Comparison of ENCODE assay signal across 9 cellular contexts in the genomic region with DNA sequence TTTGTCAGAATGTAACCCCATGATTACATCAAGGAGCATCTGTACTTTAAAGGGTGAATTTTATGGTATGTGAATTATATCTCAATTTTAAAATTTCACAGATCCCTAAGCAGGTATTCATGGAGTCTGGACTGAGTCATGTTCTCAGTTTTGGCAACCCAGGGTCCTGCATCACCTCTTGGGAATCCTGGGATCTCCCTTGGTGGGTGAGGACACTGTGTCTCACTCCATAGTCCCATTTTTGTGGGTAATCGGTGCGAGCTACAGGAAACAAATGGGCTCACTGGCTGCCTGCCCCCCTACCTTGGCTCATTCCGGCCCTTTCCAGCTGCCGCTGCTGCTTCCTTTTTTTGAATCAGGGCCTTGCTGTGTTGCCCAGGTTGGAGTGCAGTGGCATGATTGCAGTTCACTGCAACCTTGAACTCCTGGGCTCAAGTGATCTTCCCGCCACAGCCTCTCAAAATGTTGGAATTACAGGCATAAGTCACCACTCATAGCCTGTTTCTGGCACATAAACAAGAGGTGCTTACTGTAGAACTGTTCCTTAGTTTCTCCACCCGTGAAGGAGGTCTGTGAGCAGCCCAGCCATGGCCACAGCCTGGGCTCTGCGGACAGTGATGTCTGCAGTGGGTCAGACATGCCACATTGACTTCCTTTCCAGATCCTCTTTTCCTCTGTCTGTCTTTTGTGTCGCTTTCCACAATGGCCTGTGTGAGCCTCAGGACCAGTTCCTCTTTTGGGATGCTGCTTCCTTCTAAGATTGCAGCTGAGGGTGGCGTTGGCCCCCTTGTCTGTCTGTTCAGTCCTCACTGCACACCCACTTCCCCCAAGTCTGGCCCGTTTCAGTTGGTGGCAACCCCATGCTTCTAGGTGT. TPM values are rescaled to one million over a fixed set of nuclear protein-coding genes. Genes with fewer than 3 reads are reported as not detected.
A peak's percentile ranks its signal among the peaks of the same experiment; 100 is the strongest.
DNase-seq lines count a peak whose midpoint lies in the region; ATAC-seq, FAIRE-seq and TF ChIP-seq lines count a peak whose summit lies in the region.
"Had no signal": no experiment of that assay in that cellular context is flagged by ENCODE, and none has a peak within 500 bp of the region (broad histone marks: within the 10 kb centered on the region; RNA-seq: fewer than 3 reads in every experiment).

No MANE protein-coding gene starts in this region.

- H3K4me1 Mint-ChIP-seq in MCF 10A (ENCODE audit: insufficient read depth, unreplicated experiment) (no peaks in the 10 kb centered on the region), endodermal cell (peaks cover 23% of the 10 kb centered on the region)

- H3K4me3 ChIP-seq in breast epithelium (no peak overlapping the region), endodermal cell (ENCODE audit: low read length) (no peak overlapping the region), upper lobe of left lung (no peak overlapping the region)

- POLR2A ChIA-PET in MCF 10A (lab: Yijun Ruan, JAX): no interaction called here

- no peak overlapping the region for H3K27ac Mint-ChIP-seq in MCF 10A (ENCODE audit: low read depth, unreplicated experiment)
- peak overlapping the region; percentile 92 for H3K27ac Mint-ChIP-seq in endodermal cell

- peak; percentile 60 to 78 for ATAC-seq in upper lobe of left lung (ENCODE audit: low FRiP score in 2 of 2)

- no peak for TF ChIP-seq POLR2A in breast epithelium (IDR thresholded peaks at IDR 0.05)
- no peak for TF ChIP-seq POLR2A in upper lobe of left lung (IDR thresholded peaks at IDR 0.05)

- intact Hi-C loops in MCF 10A (cut with micrococcal nuclease): no loop called here
- intact Hi-C loops in breast epithelium (cut with DNase I; ENCODE audit: low total_unique reads): no loop called here

- CTCF ChIA-PET in MCF 10A (lab: Yijun Ruan, JAX): interaction anchor here (1.0 kb wide), 1 partner anchor 47 kb away, joined by 3 read pairs; no protein-coding TSS in a partner anchor

- H3K9ac ChIP-seq in endodermal cell (ENCODE audit: extremely low read depth, low read length, poor library complexity, severe bottlenecking): no peak overlapping the region

- H3K9me3 ChIP-seq in breast epithelium (no peaks in the 10 kb centered on the region), endodermal cell (ENCODE audit: control insufficient read depth, low read length) (no peaks in the 10 kb centered on the region), upper lobe of left lung (no peaks in the 10 kb centered on the region)

- no peaks in the 10 kb centered on the region for H3K27me3 ChIP-seq in breast epithelium
- H3K27me3 ChIP-seq in endodermal cell (ENCODE audit: control insufficient read depth, insufficient read depth, low read length, poor library complexity, severe bottlenecking): no peaks in the 10 kb centered on the region
- H3K27me3 ChIP-seq in upper lobe of left lung: no peaks in the 10 kb centered on the region

- no peaks in the 10 kb centered on the region for H3K36me3 ChIP-seq in breast epithelium
- H3K36me3 ChIP-seq in endodermal cell (ENCODE audit: control insufficient read depth, insufficient read depth, low read length): no peaks in the 10 kb centered on the region
- peaks cover 0 to 1% (median 0%) of the 10 kb centered on the region in 4 donors for H3K36me3 ChIP-seq in upper lobe of left lung

- TF ChIP-seq CTCF in MCF 10A (IDR thresholded peaks at IDR 0.05; ENCODE audit: unreplicated experiment): no peak
- no peak for TF ChIP-seq CTCF in breast epithelium (IDR thresholded peaks at IDR 0.05)
- TF ChIP-seq CTCF in endodermal cell (conservative IDR thresholded peaks at IDR 0.05): no peak
- no peak for TF ChIP-seq CTCF in upper lobe of left lung (IDR thresholded peaks at IDR 0.05)

- FAIRE-seq in frontal cortex (lab: Jason Lieb, UNC): no peak

- H3K27me3 Mint-ChIP-seq in MCF 10A (ENCODE audit: insufficient read depth, unreplicated experiment) (peaks cover 30% of the 10 kb centered on the region), endodermal cell (ENCODE audit: insufficient read depth) (no peaks in the 10 kb centered on the region)

- H3K9me3 Mint-ChIP-seq in MCF 10A (ENCODE audit: unreplicated experiment) (no peaks in the 10 kb centered on the region), endodermal cell (no peaks in the 10 kb centered on the region)

- H3K27ac ChIP-seq in breast epithelium (no peak overlapping the region), endodermal cell (ENCODE audit: low read depth, low read length) (no peak overlapping the region), upper lobe of left lung (peak overlapping the region; percentile 75 to 90 (median 81))

- H3K4me1 ChIP-seq in breast epithelium (no peaks in the 10 kb centered on the region), endodermal cell (ENCODE audit: control insufficient read depth, insufficient read depth, low read length) (peaks cover 5% of the 10 kb centered on the region), upper lobe of left lung (peaks cover 49 to 69% (median 63%) of the 10 kb centered on the region in 4 donors)

- 88 to 91% methylated on average over 6 to 10 of the region's 10 CpGs for WGBS in endodermal cell (ENCODE audit: insufficient coverage in 1 of 2, insufficient read length in 1 of 2), 2 experiments
- WGBS in upper lobe of left lung, 2 donors: 47 to 53% methylated on average over 10 of the region's 10 CpGs

- H3K4me3 Mint-ChIP-seq in MCF 10A (ENCODE audit: unreplicated experiment) (no peak overlapping the region), endodermal cell (peak overlapping the region; percentile 1)

- TF ChIP-seq EP300 in upper lobe of left lung (IDR thresholded peaks at IDR 0.05): no peak

- DNase-seq in MCF 10A (ENCODE audit: unreplicated experiment): peak; percentile 43
- no peak for DNase-seq in breast epithelium (ENCODE audit: low spot score in 2 of 2)
- peak; percentile 52 for DNase-seq in M059J (ENCODE audit: low read depth)
- DNase-seq in endodermal cell: no peak
- DNase-seq in upper lobe of left lung: peak in 1 of 2 donors; percentile 54
- no peak for DNase-seq in iPS-NIHi7 (ENCODE audit: extremely low spot score)
- DNase-seq in NCI-H526 treated with DMSO at 0.1 percent for 48 hours (lab: John Stamatoyannopoulos, UW): no peak
- DNase-seq in frontal cortex (ENCODE audit: low spot score in 2 of 2): no peak

- H3K36me3 Mint-ChIP-seq in MCF 10A (ENCODE audit: insufficient read depth, unreplicated experiment) (no peaks in the 10 kb centered on the region), endodermal cell (ENCODE audit: low read depth) (peaks cover 10% of the 10 kb centered on the region)

- no TSS peak for BruUV-seq in MCF 10A (replicated peaks; lab: Mats Ljungman, UMichigan)

RNA-seq across cellular contexts. Expression of a gene that starts 14.5 kb away (rescaled TPM):
- total RNA-seq in MCF 10A (2022): 0.12 TPM in 1 of 2 replicates, not detected in the other
- 1 to 10 TPM; 1.9 to 7.5 (median 5.9) TPM for total RNA-seq in breast epithelium
- total RNA-seq in M059J (2014; rRNA removed; shearing (Covaris generic)): 0.20 TPM in 1 of 2 replicates, not detected in the other
- total RNA-seq in endodermal cell: 10 to 100 TPM; 17.3 to 19.7 TPM
- 12.0 TPM for polyA plus RNA-seq in endodermal cell (2013, experiment 1 of 2)
- 11.6 TPM for polyA plus RNA-seq in endodermal cell (2013, experiment 2 of 2)
- total RNA-seq in upper lobe of left lung: 10 to 100 TPM in 5 of 6 donors, 1 to 10 TPM in 1; 8.9 to 25.4 (median 13.4) TPM
- total RNA-seq in frontal cortex: 6.9 TPM

RNA-seq across cellular contexts. Expression of a gene that starts 51.5 kb away (rescaled TPM):
- total RNA-seq in MCF 10A (2022) (not detected in 2 replicates), breast epithelium (not detected), endodermal cell (10 to 100 TPM; 18.2 to 71.0 TPM), upper lobe of left lung (not detected), frontal cortex (2.0 TPM)
- total RNA-seq in M059J (2014; rRNA removed; shearing (Covaris generic)): not detected in 2 replicates
- polyA plus RNA-seq in endodermal cell (2013, experiment 1 of 2): 36.1 TPM
- 39.2 TPM for polyA plus RNA-seq in endodermal cell (2013, experiment 2 of 2)
- total RNA-seq: LHCN-M2 had no signal

Comparison
In these comparisons a context has a peak if more than half of its experiments do, and no peak if none do; other contexts are left out.
1. DNase-seq: peak in MCF 10A (single experiment) and M059J (single experiment); none in breast epithelium (0 of 2), endodermal cell (single experiment), iPS-NIHi7 (single experiment), NCI-H526 treated with DMSO at 0.1 percent for 48 hours (single experiment) and frontal cortex (0 of 2).
2. H3K27ac ChIP-seq: peak in upper lobe of left lung (4 of 4); none in breast epithelium (0 of 2) and endodermal cell (single experiment).